In genomic region chr9:3087697-3088096, GRCh38 we compare ENCODE assay signal across 22 cellular contexts.
"Had no signal": no experiment of that assay in that cellular context is flagged by ENCODE, and none has a peak within 500 bp of the region (broad histone marks: within the 10 kb centered on the region; RNA-seq: fewer than 3 reads in every experiment).

No MANE protein-coding gene starts in this region.

- H3K27me3 ChIP-seq: ascending aorta, body of pancreas had no signal

- DNase-seq: activated CD4-positive, alpha-beta memory T cell treated with anti-CD3 and anti-CD28 coated beads, Interleukin-2, amount 10 ng/mL, durations not matched to agents 7 days and 5 days; activated CD4-positive, alpha-beta T cell treated with anti-CD3 and anti-CD28 coated beads for 36 hours; activated CD4-positive, alpha-beta T cell treated with anti-CD3 and anti-CD28 coated beads, Interleukin-2, amount 50 U/mL, for 1 hour; activated CD4-positive, CD25-positive, alpha-beta regulatory T cell; activated naive CD8-positive, alpha-beta T cell treated with anti-CD3 and anti-CD28 coated beads, Interleukin-2, amount 50 U/mL, for 24 hours; activated T-cell treated with anti-CD3 and anti-CD28 coated beads, Interleukin-2, amount 50 U/mL, for 72 hours; amniotic stem cell; body of pancreas; central memory CD4-positive, alpha-beta T cell; IMR-90; Kasumi-1; KBM-7; NCI-H1092; NCI-H2029 treated with DMSO at 0.1 percent for 48 hours; NCI-H2171; NCI-H345; PC-3; SIG-M5; T-helper 17 cell; T-helper 9 cell had no signal

- H3K27ac ChIP-seq: ascending aorta, body of pancreas, coronary artery had no signal

- H3K9me3 ChIP-seq: ascending aorta, body of pancreas had no signal

- H3K4me3 ChIP-seq: ascending aorta, body of pancreas, coronary artery had no signal

- H3K4me1 ChIP-seq: ascending aorta, body of pancreas had no signal

- H3K36me3 ChIP-seq: ascending aorta had no signal
